17 cellular contexts compared by ENCODE assay signal in the genomic region with DNA sequence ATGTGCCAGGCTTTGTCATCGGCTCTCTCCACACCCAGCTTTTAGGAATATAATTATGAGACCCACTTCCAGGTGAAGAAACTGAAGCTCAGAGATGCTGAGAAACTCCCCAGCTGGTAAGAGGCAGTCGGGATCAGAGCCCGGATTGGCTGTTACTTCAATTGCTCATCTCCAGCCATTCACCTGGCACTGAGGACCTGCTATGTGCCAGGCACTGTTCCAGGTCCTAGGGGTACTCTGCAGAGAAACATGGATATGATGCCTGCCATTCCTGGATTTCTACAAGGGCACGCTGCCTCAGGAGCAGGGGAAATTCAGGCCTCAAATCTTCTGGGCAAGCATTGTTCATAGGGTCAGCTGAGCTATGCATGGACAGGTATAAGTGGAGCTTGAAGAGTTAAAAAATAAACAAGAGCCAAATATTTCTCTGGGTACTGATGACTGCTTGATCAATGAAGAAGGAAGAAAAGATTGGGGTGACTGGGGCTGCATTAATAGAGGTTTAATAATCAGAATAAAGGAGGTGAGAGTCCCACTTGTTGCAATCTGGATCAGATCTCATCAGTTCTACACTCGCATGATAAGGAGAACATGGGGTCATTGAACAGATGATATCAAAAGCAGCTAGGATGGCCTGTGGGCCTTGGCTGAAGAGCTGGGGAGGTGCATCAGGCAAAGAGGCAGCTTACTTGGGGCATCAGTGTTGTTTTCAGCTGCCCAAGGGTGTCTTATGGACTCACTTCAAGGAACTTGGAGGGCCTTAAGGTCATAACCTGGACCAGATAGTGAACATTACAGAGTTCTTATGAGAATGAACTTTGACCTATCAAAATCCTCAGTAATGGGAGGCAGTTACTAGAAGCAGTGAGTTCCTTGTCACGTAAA.
DNase-seq lines count a peak whose midpoint lies in the region; ATAC-seq and TF ChIP-seq lines count a peak whose summit lies in the region.
"Had no signal": no experiment of that assay in that cellular context is flagged by ENCODE, and none has a peak within 500 bp of the region (broad histone marks: within the 10 kb centered on the region; RNA-seq: fewer than 3 reads in every experiment).

No MANE protein-coding gene starts in this region.

- in situ Hi-C loops in G401 (cut with HindIII; ENCODE audit: low sequenced_read_pairs): no loop called here

- H3K4me3 ChIP-seq in SK-N-SH (ENCODE audit: low read depth in 2 of 2, low read length in 1 of 2): no peak overlapping the region
- H3K4me3 ChIP-seq in esophagus muscularis mucosa: no peak overlapping the region
- H3K4me3 ChIP-seq: A549, BLaER1, GM23338 had no signal

- DNase-seq in SK-N-SH (no peak), G401 (ENCODE audit: low spot score) (peak; percentile 57), cerebellar cortex (ENCODE audit: low spot score) (peak; percentile 37), esophagus muscularis mucosa (ENCODE audit: extremely low spot score) (peak; percentile 81), AML-193 (lab: John Stamatoyannopoulos, UW) (no peak), SHP77 (lab: John Stamatoyannopoulos, UW) (no peak)
- DNase-seq: CD4-positive, alpha-beta memory T cell; DMS153; DMS79; GF-D8 had no signal

- WGBS in SK-N-SH (ENCODE audit: low lambda C conversion rate): 81% methylated on average over 6 of the region's 6 CpGs
- WGBS in esophagus muscularis mucosa: 81% methylated on average over 4 of the region's 6 CpGs

- no peak for TF ChIP-seq POLR2A in esophagus muscularis mucosa (IDR thresholded peaks at IDR 0.05; ENCODE audit: low read depth)

- ATAC-seq in SK-N-SH treated with all-trans-retinoic acid at 6 μM for 48 hours (no peak), HG02970 (IDR thresholded peaks at IDR 0.05; ENCODE audit: low FRiP score, unreplicated experiment) (no peak)
- ATAC-seq: A549, GM23338, HCT116 had no signal

- H3F3A ChIP-seq in SK-N-SH (replicated peaks; ENCODE audit: insufficient read depth): no peaks in the 10 kb centered on the region

- POLR2A ChIA-PET in SK-N-SH (lab: Yijun Ruan, JAX): no interaction called here

- intact Hi-C loops in esophagus muscularis mucosa (cut with DNase I): no loop called here

- CTCF ChIA-PET in SK-N-SH (lab: Yijun Ruan, JAX): interaction anchor here (1.6 to 3.9 kb wide), 3 partner anchors 23 to 84 kb away, joined by 3 to 17 read pairs (median 6); no protein-coding TSS in a partner anchor

- no peaks in the 10 kb centered on the region for H3K79me2 ChIP-seq in SK-N-SH (ENCODE audit: insufficient read depth)

- no peaks in the 10 kb centered on the region for H3K9me3 ChIP-seq in SK-N-SH
- H3K9me3 ChIP-seq in esophagus muscularis mucosa: peaks cover 0 to 7% (median 3%) of the 10 kb centered on the region in 4 donors

- H3K36me3 ChIP-seq in SK-N-SH (replicated peaks in 1 of 2; ENCODE audit: control insufficient read depth in 1 of 2, insufficient read depth in 2 of 2, low read length in 1 of 2): no peaks in the 10 kb centered on the region
- no peaks in the 10 kb centered on the region for H3K36me3 ChIP-seq in esophagus muscularis mucosa
- H3K36me3 ChIP-seq: BLaER1 had no signal

- TF ChIP-seq RAD21 in SK-N-SH (IDR thresholded peaks at IDR 0.05; ENCODE audit: low read length): no peak

- no peaks in the 10 kb centered on the region for H3K9me2 ChIP-seq in SK-N-SH

- H4K20me1 ChIP-seq in SK-N-SH (ENCODE audit: insufficient read depth): no peaks in the 10 kb centered on the region
- H4K20me1 ChIP-seq: BLaER1 had no signal

- no peak overlapping the region for H3K27ac ChIP-seq in SK-N-SH (ENCODE audit: low read depth in 2 of 2, low read length in 1 of 2)
- H3K27ac ChIP-seq in esophagus muscularis mucosa (replicated peaks in 1 of 4): no peak overlapping the region
- H3K27ac ChIP-seq: 22Rv1, A549, BLaER1 had no signal

- TF ChIP-seq EP300 in SK-N-SH (IDR thresholded peaks at IDR 0.05; ENCODE audit: borderline replicate concordance in 1 of 2, low read depth in 1 of 2, low read length in 1 of 2) (no peak), esophagus muscularis mucosa (IDR thresholded peaks at IDR 0.05) (no peak)

- no peak overlapping the region for H3K4me2 ChIP-seq in SK-N-SH
- H3K4me2 ChIP-seq: A549, BLaER1, GM23338 had no signal

- H3K9ac ChIP-seq in SK-N-SH: no peak overlapping the region
- H3K9ac ChIP-seq: BLaER1 had no signal

- no peak for TF ChIP-seq CTCF in SK-N-SH (IDR thresholded peaks at IDR 0.05)
- no peak for TF ChIP-seq CTCF in esophagus muscularis mucosa (IDR thresholded peaks at IDR 0.05)

- H3K4me1 ChIP-seq in SK-N-SH (ENCODE audit: control insufficient read depth in 1 of 2, insufficient read depth in 2 of 2, low read depth in 1 of 2, low read length in 1 of 2): peaks cover 0 to 4% of the 10 kb centered on the region in 2 experiments; a peak in 1 of 4 replicates
- no peaks in the 10 kb centered on the region for H3K4me1 ChIP-seq in esophagus muscularis mucosa
- H3K4me1 ChIP-seq: A549 had no signal

- no peak overlapping the region for H2AFZ ChIP-seq in SK-N-SH (ENCODE audit: low read depth)
- H2AFZ ChIP-seq: GM23338 had no signal

- H3K27me3 ChIP-seq in SK-N-SH (ENCODE audit: insufficient read depth) (no peaks in the 10 kb centered on the region; the same call in 1 of the 2 replicates), esophagus muscularis mucosa (peaks cover 0 to 5% (median 0%) of the 10 kb centered on the region in 4 donors)
- H3K27me3 ChIP-seq: BLaER1 had no signal

TF ChIP-seq in SK-N-SH treated with all-trans-retinoic acid at 6 μM for 48 hours, 23 proteins besides CTCF, POLR2A, EP300 and RAD21:
- no peak for TF ChIP-seq BACH2 (CRISPR knock-in tag; IDR thresholded peaks at IDR 0.05; ENCODE audit: borderline replicate concordance)
- peak; percentile 95 for TF ChIP-seq ZNF70 (CRISPR knock-in tag; IDR thresholded peaks at IDR 0.05)

TF ChIP-seq in SK-N-SH, 30 proteins besides CTCF, POLR2A, EP300 and RAD21:
- no peak for TF ChIP-seq EZH2phosphoT487 (IDR thresholded peaks at IDR 0.05; ENCODE audit: borderline replicate concordance, low read depth)
- no peak for TF ChIP-seq MXI1 (IDR thresholded peaks at IDR 0.05; ENCODE audit: low read depth, low read length)
- no peak for TF ChIP-seq TCF12 (IDR thresholded peaks at IDR 0.05)
- TF ChIP-seq FOSL2 (IDR thresholded peaks at IDR 0.05; ENCODE audit: borderline replicate concordance, low read depth): no peak
- no peak for TF ChIP-seq TEAD4 (IDR thresholded peaks at IDR 0.05; ENCODE audit: borderline replicate concordance, insufficient read depth)
- TF ChIP-seq, protein P1, sequence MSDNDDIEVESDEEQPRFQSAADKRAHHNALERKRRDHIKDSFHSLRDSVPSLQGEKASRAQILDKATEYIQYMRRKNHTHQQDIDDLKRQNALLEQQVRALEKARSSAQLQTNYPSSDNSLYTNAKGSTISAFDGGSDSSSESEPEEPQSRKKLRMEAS (IDR thresholded peaks at IDR 0.05; ENCODE audit: low read depth): no peak
- TF ChIP-seq, protein P2, sequence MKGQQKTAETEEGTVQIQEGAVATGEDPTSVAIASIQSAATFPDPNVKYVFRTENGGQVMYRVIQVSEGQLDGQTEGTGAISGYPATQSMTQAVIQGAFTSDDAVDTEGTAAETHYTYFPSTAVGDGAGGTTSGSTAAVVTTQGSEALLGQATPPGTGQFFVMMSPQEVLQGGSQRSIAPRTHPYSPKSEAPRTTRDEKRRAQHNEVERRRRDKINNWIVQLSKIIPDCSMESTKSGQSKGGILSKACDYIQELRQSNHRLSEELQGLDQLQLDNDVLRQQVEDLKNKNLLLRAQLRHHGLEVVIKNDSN (IDR thresholded peaks at IDR 0.05; ENCODE audit: borderline replicate concordance, low read depth): no peak
- no peak for TF ChIP-seq NFIC (IDR thresholded peaks at IDR 0.05; ENCODE audit: borderline replicate concordance)
- no peak for TF ChIP-seq YY1 (IDR thresholded peaks at IDR 0.05; ENCODE audit: low read depth)
- no peak for TF ChIP-seq RCOR1 (IDR thresholded peaks at IDR 0.05; ENCODE audit: low read length)
- no peak for TF ChIP-seq FOXJ3 (CRISPR knock-in tag; IDR thresholded peaks at IDR 0.05)
- TF ChIP-seq, protein P3, sequence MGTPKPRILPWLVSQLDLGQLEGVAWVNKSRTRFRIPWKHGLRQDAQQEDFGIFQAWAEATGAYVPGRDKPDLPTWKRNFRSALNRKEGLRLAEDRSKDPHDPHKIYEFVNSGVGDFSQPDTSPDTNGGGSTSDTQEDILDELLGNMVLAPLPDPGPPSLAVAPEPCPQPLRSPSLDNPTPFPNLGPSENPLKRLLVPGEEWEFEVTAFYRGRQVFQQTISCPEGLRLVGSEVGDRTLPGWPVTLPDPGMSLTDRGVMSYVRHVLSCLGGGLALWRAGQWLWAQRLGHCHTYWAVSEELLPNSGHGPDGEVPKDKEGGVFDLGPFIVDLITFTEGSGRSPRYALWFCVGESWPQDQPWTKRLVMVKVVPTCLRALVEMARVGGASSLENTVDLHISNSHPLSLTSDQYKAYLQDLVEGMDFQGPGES (IDR thresholded peaks at IDR 0.05; ENCODE audit: low read depth, low read length): no peak
- TF ChIP-seq, protein P4, sequence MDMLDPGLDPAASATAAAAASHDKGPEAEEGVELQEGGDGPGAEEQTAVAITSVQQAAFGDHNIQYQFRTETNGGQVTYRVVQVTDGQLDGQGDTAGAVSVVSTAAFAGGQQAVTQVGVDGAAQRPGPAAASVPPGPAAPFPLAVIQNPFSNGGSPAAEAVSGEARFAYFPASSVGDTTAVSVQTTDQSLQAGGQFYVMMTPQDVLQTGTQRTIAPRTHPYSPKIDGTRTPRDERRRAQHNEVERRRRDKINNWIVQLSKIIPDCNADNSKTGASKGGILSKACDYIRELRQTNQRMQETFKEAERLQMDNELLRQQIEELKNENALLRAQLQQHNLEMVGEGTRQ (IDR thresholded peaks at IDR 0.05; ENCODE audit: borderline replicate concordance, low read depth, low read length): no peak
- no peak for TF ChIP-seq MEF2A (IDR thresholded peaks at IDR 0.05; ENCODE audit: borderline replicate concordance, low read depth)
- TF ChIP-seq SMC3 (IDR thresholded peaks at IDR 0.05; ENCODE audit: low read depth, low read length): no peak
TF ChIP-seq in SK-N-SH: peak in this region for 0.

Comparison
In these comparisons a context has a peak if more than half of its experiments do, and no peak if none do; other contexts are left out.
1. DNase-seq: peak in G401 (single experiment), cerebellar cortex (single experiment) and esophagus muscularis mucosa (single experiment); none in SK-N-SH (single experiment), AML-193 (0 of 2) and SHP77 (0 of 2).